In the genomic region with DNA sequence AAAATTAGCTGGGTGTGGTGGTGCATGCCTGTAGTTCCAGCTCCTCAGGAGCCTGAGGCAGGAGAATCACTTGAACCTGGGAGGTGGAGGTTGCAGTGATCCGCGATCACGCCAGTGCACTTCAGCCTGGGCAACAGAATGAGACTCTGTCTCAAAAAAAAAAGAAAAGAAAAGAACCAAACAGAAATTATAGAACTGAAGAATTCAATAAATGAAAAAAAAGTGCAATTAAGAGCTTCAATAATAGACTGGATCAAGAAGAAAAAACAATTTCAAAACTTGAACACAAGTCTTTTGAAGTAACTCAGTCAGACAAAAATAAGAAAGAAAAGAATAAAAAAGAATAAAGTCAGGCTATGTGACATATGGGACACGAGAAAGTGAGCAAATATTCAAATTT, we compare ENCODE assay signal across 26 cellular contexts.
"Had no signal": no experiment of that assay in that cellular context is flagged by ENCODE, and none has a peak within 500 bp of the region (broad histone marks: within the 10 kb centered on the region; RNA-seq: fewer than 3 reads in every experiment).

No MANE protein-coding gene starts in this region.

- H3K27ac ChIP-seq: neural progenitor cell, ovary, parathyroid adenoma, psoas muscle, skin epidermis, spleen, suprapubic skin, testis, tibial artery, transverse colon, upper lobe of right lung, uterus had no signal

- H3K79me2 ChIP-seq: parathyroid adenoma had no signal

- H3K36me3 ChIP-seq: neural progenitor cell, ovary, spleen, suprapubic skin, tibial artery, transverse colon, upper lobe of right lung, uterus had no signal

- H3K4me3 ChIP-seq: neural progenitor cell, ovary, psoas muscle, skin epidermis, smooth muscle cell, spleen, suprapubic skin, testis, tibial artery, transverse colon, upper lobe of right lung, uterus had no signal

- H3K9me3 ChIP-seq: ovary, testis had no signal

- H3K4me2 ChIP-seq: neural progenitor cell, smooth muscle cell had no signal

- H3K4me1 ChIP-seq: neural progenitor cell, parathyroid adenoma, psoas muscle, spleen, suprapubic skin, testis, tibial artery, transverse colon, upper lobe of right lung, uterus had no signal

- H3K9ac ChIP-seq: neural progenitor cell, parathyroid adenoma had no signal

- DNase-seq: natural killer cell; occipital lobe; ovary; posterior cingulate gyrus; psoas muscle; right cardiac atrium; spleen; stimulated activated CD4-positive, alpha-beta T cell treated with anti-CD3 and anti-CD28 coated beads, Interleukin-12 subunit alpha, Interleukin-12 subunit beta, amount 100 ng/mL, for 4 hours; stimulated activated CD4-positive, alpha-beta T cell treated with anti-CD3 and anti-CD28 coated beads, Interleukin-1b, Interleukin-23, amount 100 ng/mL, for 48 hours; stimulated activated CD4-positive, alpha-beta T cell treated with anti-CD3 and anti-CD28 coated beads, Interleukin-4, amount 100 ng/mL, for 1 hour; stimulated activated CD4-positive, alpha-beta T cell treated with anti-CD3 and anti-CD28 coated beads, Interleukin-4, amount 100 ng/mL, for 4 hours; stimulated activated CD8-positive, alpha-beta memory T cell treated with anti-CD3 and anti-CD28 coated beads, Interleukin-4, amount 100 ng/mL, for 48 hours; stimulated activated naive CD4-positive, alpha-beta T cell; stimulated activated naive CD8-positive, alpha-beta T cell treated with anti-CD3 and anti-CD28 coated beads, Interleukin-15, amount 100 ng/mL, for 72 hours; stimulated activated naive CD8-positive, alpha-beta T cell treated with anti-CD3 and anti-CD28 coated beads, Interleukin-15, Interleukin-2, amounts not matched to agents 100 U/mL and 50 U/mL, for 24 hours; substantia nigra; testis; tibial artery; transverse colon; upper lobe of right lung; uterus had no signal

- H2AFZ ChIP-seq: neural progenitor cell, parathyroid adenoma had no signal

- H3K27me3 ChIP-seq: neural progenitor cell, ovary, spleen, suprapubic skin, testis, tibial artery, transverse colon, upper lobe of right lung, uterus had no signal
